Comparison of ENCODE assay signal across 1 cellular context in genomic region chr19:10106100-10106936, GRCh38.
A peak's percentile ranks its signal among the peaks of the same experiment; 100 is the strongest.
TF ChIP-seq lines count a peak whose summit lies in the region.

A gene with protein sequence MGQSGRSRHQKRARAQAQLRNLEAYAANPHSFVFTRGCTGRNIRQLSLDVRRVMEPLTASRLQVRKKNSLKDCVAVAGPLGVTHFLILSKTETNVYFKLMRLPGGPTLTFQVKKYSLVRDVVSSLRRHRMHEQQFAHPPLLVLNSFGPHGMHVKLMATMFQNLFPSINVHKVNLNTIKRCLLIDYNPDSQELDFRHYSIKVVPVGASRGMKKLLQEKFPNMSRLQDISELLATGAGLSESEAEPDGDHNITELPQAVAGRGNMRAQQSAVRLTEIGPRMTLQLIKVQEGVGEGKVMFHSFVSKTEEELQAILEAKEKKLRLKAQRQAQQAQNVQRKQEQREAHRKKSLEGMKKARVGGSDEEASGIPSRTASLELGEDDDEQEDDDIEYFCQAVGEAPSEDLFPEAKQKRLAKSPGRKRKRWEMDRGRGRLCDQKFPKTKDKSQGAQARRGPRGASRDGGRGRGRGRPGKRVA (plus strand): TSS chr19:10106362. CDS start chr19:10106395, 33 bp downstream.

TF ChIP-seq in K562, 482 proteins besides CTCF, POLR2A, EP300 and RAD21 (continued from another document and continues in another):
- TF ChIP-seq, protein P1, sequence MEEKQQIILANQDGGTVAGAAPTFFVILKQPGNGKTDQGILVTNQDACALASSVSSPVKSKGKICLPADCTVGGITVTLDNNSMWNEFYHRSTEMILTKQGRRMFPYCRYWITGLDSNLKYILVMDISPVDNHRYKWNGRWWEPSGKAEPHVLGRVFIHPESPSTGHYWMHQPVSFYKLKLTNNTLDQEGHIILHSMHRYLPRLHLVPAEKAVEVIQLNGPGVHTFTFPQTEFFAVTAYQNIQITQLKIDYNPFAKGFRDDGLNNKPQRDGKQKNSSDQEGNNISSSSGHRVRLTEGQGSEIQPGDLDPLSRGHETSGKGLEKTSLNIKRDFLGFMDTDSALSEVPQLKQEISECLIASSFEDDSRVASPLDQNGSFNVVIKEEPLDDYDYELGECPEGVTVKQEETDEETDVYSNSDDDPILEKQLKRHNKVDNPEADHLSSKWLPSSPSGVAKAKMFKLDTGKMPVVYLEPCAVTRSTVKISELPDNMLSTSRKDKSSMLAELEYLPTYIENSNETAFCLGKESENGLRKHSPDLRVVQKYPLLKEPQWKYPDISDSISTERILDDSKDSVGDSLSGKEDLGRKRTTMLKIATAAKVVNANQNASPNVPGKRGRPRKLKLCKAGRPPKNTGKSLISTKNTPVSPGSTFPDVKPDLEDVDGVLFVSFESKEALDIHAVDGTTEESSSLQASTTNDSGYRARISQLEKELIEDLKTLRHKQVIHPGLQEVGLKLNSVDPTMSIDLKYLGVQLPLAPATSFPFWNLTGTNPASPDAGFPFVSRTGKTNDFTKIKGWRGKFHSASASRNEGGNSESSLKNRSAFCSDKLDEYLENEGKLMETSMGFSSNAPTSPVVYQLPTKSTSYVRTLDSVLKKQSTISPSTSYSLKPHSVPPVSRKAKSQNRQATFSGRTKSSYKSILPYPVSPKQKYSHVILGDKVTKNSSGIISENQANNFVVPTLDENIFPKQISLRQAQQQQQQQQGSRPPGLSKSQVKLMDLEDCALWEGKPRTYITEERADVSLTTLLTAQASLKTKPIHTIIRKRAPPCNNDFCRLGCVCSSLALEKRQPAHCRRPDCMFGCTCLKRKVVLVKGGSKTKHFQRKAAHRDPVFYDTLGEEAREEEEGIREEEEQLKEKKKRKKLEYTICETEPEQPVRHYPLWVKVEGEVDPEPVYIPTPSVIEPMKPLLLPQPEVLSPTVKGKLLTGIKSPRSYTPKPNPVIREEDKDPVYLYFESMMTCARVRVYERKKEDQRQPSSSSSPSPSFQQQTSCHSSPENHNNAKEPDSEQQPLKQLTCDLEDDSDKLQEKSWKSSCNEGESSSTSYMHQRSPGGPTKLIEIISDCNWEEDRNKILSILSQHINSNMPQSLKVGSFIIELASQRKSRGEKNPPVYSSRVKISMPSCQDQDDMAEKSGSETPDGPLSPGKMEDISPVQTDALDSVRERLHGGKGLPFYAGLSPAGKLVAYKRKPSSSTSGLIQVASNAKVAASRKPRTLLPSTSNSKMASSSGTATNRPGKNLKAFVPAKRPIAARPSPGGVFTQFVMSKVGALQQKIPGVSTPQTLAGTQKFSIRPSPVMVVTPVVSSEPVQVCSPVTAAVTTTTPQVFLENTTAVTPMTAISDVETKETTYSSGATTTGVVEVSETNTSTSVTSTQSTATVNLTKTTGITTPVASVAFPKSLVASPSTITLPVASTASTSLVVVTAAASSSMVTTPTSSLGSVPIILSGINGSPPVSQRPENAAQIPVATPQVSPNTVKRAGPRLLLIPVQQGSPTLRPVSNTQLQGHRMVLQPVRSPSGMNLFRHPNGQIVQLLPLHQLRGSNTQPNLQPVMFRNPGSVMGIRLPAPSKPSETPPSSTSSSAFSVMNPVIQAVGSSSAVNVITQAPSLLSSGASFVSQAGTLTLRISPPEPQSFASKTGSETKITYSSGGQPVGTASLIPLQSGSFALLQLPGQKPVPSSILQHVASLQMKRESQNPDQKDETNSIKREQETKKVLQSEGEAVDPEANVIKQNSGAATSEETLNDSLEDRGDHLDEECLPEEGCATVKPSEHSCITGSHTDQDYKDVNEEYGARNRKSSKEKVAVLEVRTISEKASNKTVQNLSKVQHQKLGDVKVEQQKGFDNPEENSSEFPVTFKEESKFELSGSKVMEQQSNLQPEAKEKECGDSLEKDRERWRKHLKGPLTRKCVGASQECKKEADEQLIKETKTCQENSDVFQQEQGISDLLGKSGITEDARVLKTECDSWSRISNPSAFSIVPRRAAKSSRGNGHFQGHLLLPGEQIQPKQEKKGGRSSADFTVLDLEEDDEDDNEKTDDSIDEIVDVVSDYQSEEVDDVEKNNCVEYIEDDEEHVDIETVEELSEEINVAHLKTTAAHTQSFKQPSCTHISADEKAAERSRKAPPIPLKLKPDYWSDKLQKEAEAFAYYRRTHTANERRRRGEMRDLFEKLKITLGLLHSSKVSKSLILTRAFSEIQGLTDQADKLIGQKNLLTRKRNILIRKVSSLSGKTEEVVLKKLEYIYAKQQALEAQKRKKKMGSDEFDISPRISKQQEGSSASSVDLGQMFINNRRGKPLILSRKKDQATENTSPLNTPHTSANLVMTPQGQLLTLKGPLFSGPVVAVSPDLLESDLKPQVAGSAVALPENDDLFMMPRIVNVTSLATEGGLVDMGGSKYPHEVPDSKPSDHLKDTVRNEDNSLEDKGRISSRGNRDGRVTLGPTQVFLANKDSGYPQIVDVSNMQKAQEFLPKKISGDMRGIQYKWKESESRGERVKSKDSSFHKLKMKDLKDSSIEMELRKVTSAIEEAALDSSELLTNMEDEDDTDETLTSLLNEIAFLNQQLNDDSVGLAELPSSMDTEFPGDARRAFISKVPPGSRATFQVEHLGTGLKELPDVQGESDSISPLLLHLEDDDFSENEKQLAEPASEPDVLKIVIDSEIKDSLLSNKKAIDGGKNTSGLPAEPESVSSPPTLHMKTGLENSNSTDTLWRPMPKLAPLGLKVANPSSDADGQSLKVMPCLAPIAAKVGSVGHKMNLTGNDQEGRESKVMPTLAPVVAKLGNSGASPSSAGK (IDR thresholded peaks at IDR 0.05): no peak
- TF ChIP-seq ZC3H11A (IDR thresholded peaks at IDR 0.05; ENCODE audit: low read depth, low read length): no peak
- TF ChIP-seq ARID1B (IDR thresholded peaks at IDR 0.05): no peak
- no peak for TF ChIP-seq ZNF830 (CRISPR knock-in tag; IDR thresholded peaks at IDR 0.05)
- no peak for TF ChIP-seq SPI1 (IDR thresholded peaks at IDR 0.05; ENCODE audit: borderline replicate concordance, low read depth, low read length)
- no peak for TF ChIP-seq MIER1 (IDR thresholded peaks at IDR 0.05; ENCODE audit: low read depth)
- TF ChIP-seq ZNF511 (CRISPR knock-in tag; IDR thresholded peaks at IDR 0.05): peak; percentile 80; the same call in 1 of the 2 replicates
- peak; percentile 79 for TF ChIP-seq SUPT5H (IDR thresholded peaks at IDR 0.05)
- TF ChIP-seq, protein P2, sequence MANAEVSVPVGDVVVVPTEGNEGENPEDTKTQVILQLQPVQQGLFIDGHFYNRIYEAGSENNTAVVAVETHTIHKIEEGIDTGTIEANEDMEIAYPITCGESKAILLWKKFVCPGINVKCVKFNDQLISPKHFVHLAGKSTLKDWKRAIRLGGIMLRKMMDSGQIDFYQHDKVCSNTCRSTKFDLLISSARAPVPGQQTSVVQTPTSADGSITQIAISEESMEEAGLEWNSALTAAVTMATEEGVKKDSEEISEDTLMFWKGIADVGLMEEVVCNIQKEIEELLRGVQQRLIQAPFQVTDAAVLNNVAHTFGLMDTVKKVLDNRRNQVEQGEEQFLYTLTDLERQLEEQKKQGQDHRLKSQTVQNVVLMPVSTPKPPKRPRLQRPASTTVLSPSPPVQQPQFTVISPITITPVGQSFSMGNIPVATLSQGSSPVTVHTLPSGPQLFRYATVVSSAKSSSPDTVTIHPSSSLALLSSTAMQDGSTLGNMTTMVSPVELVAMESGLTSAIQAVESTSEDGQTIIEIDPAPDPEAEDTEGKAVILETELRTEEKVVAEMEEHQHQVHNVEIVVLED (CRISPR knock-in tag; IDR thresholded peaks at IDR 0.05): peak; percentile 43; the same call in 1 of the 2 replicates
- TF ChIP-seq ZNF449 (CRISPR knock-in tag; IDR thresholded peaks at IDR 0.05): no peak
- TF ChIP-seq, protein P3, sequence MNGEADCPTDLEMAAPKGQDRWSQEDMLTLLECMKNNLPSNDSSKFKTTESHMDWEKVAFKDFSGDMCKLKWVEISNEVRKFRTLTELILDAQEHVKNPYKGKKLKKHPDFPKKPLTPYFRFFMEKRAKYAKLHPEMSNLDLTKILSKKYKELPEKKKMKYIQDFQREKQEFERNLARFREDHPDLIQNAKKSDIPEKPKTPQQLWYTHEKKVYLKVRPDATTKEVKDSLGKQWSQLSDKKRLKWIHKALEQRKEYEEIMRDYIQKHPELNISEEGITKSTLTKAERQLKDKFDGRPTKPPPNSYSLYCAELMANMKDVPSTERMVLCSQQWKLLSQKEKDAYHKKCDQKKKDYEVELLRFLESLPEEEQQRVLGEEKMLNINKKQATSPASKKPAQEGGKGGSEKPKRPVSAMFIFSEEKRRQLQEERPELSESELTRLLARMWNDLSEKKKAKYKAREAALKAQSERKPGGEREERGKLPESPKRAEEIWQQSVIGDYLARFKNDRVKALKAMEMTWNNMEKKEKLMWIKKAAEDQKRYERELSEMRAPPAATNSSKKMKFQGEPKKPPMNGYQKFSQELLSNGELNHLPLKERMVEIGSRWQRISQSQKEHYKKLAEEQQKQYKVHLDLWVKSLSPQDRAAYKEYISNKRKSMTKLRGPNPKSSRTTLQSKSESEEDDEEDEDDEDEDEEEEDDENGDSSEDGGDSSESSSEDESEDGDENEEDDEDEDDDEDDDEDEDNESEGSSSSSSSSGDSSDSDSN (IDR thresholded peaks at IDR 0.05; ENCODE audit: borderline replicate concordance in 1 of 2, low read depth in 2 of 2, low read length in 2 of 2): no peak
- no peak for TF ChIP-seq TFE3 (CRISPR knock-in tag; IDR thresholded peaks at IDR 0.05)
- TF ChIP-seq NFYB (IDR thresholded peaks at IDR 0.05; ENCODE audit: extremely low read depth, insufficient read length): no peak
- no peak for TF ChIP-seq PREB (CRISPR knock-in tag; IDR thresholded peaks at IDR 0.05)
- no peak for TF ChIP-seq FOSL1 (tag; conservative IDR thresholded peaks at IDR 0.05)
- no peak for TF ChIP-seq YBX1 (IDR thresholded peaks at IDR 0.05)
- TF ChIP-seq KLF16 (IDR thresholded peaks at IDR 0.05): no peak
- no peak for TF ChIP-seq ZBTB34 (CRISPR knock-in tag; IDR thresholded peaks at IDR 0.05)
- no peak for TF ChIP-seq ZBTB26 (CRISPR knock-in tag; IDR thresholded peaks at IDR 0.05)
- TF ChIP-seq CBFA2T2 (conservative IDR thresholded peaks at IDR 0.05): no peak
